ENCODE assay signal across 9 cellular contexts in genomic region chr22:29780781-29781676, GRCh38. TPM values are rescaled to one million over a fixed set of nuclear protein-coding genes. Genes with fewer than 3 reads are reported as not detected.
DNase-seq lines count a peak whose midpoint lies in the region; TF ChIP-seq lines count a peak whose summit lies in the region.
"Had no signal": no experiment of that assay in that cellular context is flagged by ENCODE, and none has a peak within 500 bp of the region (broad histone marks: within the 10 kb centered on the region; RNA-seq: fewer than 3 reads in every experiment).

No MANE protein-coding gene starts in this region.

- DNase-seq in HFFc6 (peak; percentile 79), astrocyte of the spinal cord (ENCODE audit: low read depth, low spot score) (peak; percentile 84), hippocampal formation (lab: John Stamatoyannopoulos, UW) (peak; percentile 10 to 67), SHP77 (lab: John Stamatoyannopoulos, UW) (no peak), D341Med (ENCODE audit: low spot score) (no peak), COR-L47 (lab: John Stamatoyannopoulos, UW) (no peak), activated gamma-delta T cell (lab: John Stamatoyannopoulos, UW) (no peak)
- DNase-seq: NCI-H2171 had no signal

- H3K27me3 Mint-ChIP-seq in HFFc6 (ENCODE audit: insufficient read depth) = no peaks in the 10 kb centered on the region

- in situ Hi-C loops in astrocyte of the spinal cord (cut with HindIII; ENCODE audit: low sequenced_read_pairs) = no loop called here

- H3K9me3 Mint-ChIP-seq in HFFc6 = no peaks in the 10 kb centered on the region

- H3K27ac ChIP-seq in skin epidermis = peak overlapping the region in 18 of 21 experiments; percentile 13 to 89 (median 72)

- H3K27ac Mint-ChIP-seq in HFFc6 = peak overlapping the region; percentile 95

- peaks cover 58% of the 10 kb centered on the region for H3K4me1 Mint-ChIP-seq in HFFc6 (ENCODE audit: low read depth)

- H3K4me3 ChIP-seq in astrocyte of the spinal cord (ENCODE audit: low read depth, low read length) (no peak overlapping the region), skin epidermis (no peak overlapping the region)

- TF ChIP-seq CTCF in HFFc6 (IDR thresholded peaks at IDR 0.05) (no peak), astrocyte of the spinal cord (IDR thresholded peaks at IDR 0.05; ENCODE audit: low read depth, low read length) (no peak)

- no peaks in the 10 kb centered on the region; the same call in 1 of the 2 replicates for H3K36me3 Mint-ChIP-seq in HFFc6 (ENCODE audit: low read depth)

- peak overlapping the region; percentile 58 for H3K4me3 Mint-ChIP-seq in HFFc6

RNA-seq across cellular contexts. Expression of gene UQCR10, which starts 13.9 kb away (rescaled TPM):
- total RNA-seq in HFFc6 (2021; fragmentation: NEBNext Ultra II Directional; extraction: Animal tissue kit (Norgen Biotek cat#: 25700)) = 100 to 1,000 TPM; 137 to 153 (median 150) TPM

RNA-seq across cellular contexts. Expression of gene ZMAT5, which starts 14.2 kb away (rescaled TPM):
- 10 to 100 TPM; 24.9 to 28.6 (median 26.1) TPM for total RNA-seq in HFFc6 (2021; fragmentation: NEBNext Ultra II Directional; extraction: Animal tissue kit (Norgen Biotek cat#: 25700))

RNA-seq across cellular contexts. Expression of gene ASCC2, which starts 57.0 kb away (rescaled TPM):
- 10 to 100 TPM; 60.1 to 73.6 (median 66.4) TPM for total RNA-seq in HFFc6 (2021; fragmentation: NEBNext Ultra II Directional; extraction: Animal tissue kit (Norgen Biotek cat#: 25700))

Comparison
In these comparisons a context has a peak if more than half of its experiments do, and no peak if none do; other contexts are left out.
1. DNase-seq: peak in HFFc6 (single experiment), astrocyte of the spinal cord (single experiment) and hippocampal formation (2 of 2); none in SHP77 (0 of 2), D341Med (single experiment), COR-L47 (single experiment) and activated gamma-delta T cell (single experiment).